Comparison of ENCODE assay signal across 10 cellular contexts in the genomic region with DNA sequence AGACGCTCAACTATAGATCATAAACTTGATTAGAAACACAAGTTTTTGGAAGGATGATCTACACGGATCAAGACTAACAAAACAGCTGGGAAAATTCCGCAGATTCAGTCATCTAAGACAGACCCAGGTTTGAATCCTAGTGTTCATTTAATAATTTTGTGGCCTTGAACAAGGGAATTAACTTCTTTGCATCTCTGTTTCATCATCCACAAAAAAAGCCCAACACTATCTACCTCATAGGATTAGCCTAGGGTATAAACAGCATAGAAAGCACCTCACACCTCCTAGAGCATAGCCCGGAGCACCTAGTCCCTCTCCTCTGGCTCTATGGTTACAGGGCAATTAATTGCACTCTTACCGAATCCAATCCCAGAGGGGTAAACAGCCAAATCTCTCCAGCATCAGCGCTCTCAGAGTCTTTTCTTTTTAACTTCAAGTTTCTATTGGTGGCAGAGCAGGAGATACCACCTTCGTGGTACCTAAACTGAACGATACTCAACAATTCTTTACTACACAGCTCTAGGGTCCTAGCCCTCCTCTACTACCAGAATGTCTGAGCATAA. TPM values are rescaled to one million over a fixed set of nuclear protein-coding genes. Genes with fewer than 3 reads are reported as not detected.
DNase-seq lines count a peak whose midpoint lies in the region; ATAC-seq and TF ChIP-seq lines count a peak whose summit lies in the region.
"Had no signal": no experiment of that assay in that cellular context is flagged by ENCODE, and none has a peak within 500 bp of the region (broad histone marks: within the 10 kb centered on the region; RNA-seq: fewer than 3 reads in every experiment).

No MANE protein-coding gene starts in this region.

- H3K4me1 Mint-ChIP-seq in activated naive CD8-positive, alpha-beta T cell treated with anti-CD3 and anti-CD28 coated beads for 36 hours: peaks cover 49% of the 10 kb centered on the region

- peaks cover 49% of the 10 kb centered on the region for H3K36me3 Mint-ChIP-seq in activated naive CD8-positive, alpha-beta T cell treated with anti-CD3 and anti-CD28 coated beads for 36 hours

- H3K4me3 Mint-ChIP-seq in activated naive CD8-positive, alpha-beta T cell treated with anti-CD3 and anti-CD28 coated beads for 36 hours: peak overlapping the region; percentile 95

- H3K9me3 Mint-ChIP-seq in activated naive CD8-positive, alpha-beta T cell treated with anti-CD3 and anti-CD28 coated beads for 36 hours: no peaks in the 10 kb centered on the region

- peaks cover 25% of the 10 kb centered on the region for H3K36me3 ChIP-seq in mesodermal cell (ENCODE audit: control insufficient read depth, insufficient read depth, low read length)

- H3K27me3 Mint-ChIP-seq in activated naive CD8-positive, alpha-beta T cell treated with anti-CD3 and anti-CD28 coated beads for 36 hours: peaks cover 4% of the 10 kb centered on the region

- DNase-seq in AG10803 (ENCODE audit: low read depth) (no peak), HFF-Myc (ENCODE audit: extremely low read depth, low read depth) (no peak), H4 (ENCODE audit: low spot score) (no peak), caudate nucleus (lab: John Stamatoyannopoulos, UW) (no peak), AG08395 (ENCODE audit: low spot score) (no peak)
- no peak for DNase-seq in activated naive CD8-positive, alpha-beta T cell treated with anti-CD3 and anti-CD28 coated beads for 36 hours
- DNase-seq: activated CD4-positive, CD25-positive, alpha-beta regulatory T cell treated with anti-CD3 and anti-CD28 coated beads, Interleukin-2, amount 50 U/mL, for 72 hours; stimulated activated naive CD4-positive, alpha-beta T cell had no signal

- no peak for TF ChIP-seq CTCF in AG10803 (conservative IDR thresholded peaks at IDR 0.05; ENCODE audit: low read length)
- no peak for TF ChIP-seq CTCF in HFF-Myc (IDR thresholded peaks at IDR 0.05; ENCODE audit: low read depth, low read length, missing control alignments)

- H3K4me3 ChIP-seq in AG10803 (ENCODE audit: low read length) (peak overlapping the region; percentile 13; the same call in 1 of the 2 replicates), HFF-Myc (replicated peaks; ENCODE audit: low read depth, low read length) (peak overlapping the region; percentile 97; the same call in 1 of the 2 replicates), mesodermal cell (ENCODE audit: extremely low read depth, insufficient read depth, low read length, poor library complexity, severe bottlenecking) (peak overlapping the region; percentile 87)

- WGBS in mesodermal cell (ENCODE audit: insufficient coverage in 2 of 2), 2 experiments: 57 to 85% methylated on average over 5 of the region's 8 CpGs

- no peak for ATAC-seq in HG03432 (IDR thresholded peaks at IDR 0.05; ENCODE audit: unreplicated experiment)

- H3K27ac ChIP-seq in mesodermal cell (ENCODE audit: low read depth, low read length, severe bottlenecking): no peak overlapping the region
- no peak overlapping the region for H3K27ac ChIP-seq in caudate nucleus (ENCODE audit: low read depth, low read length)

- H3K9me3 ChIP-seq in mesodermal cell (ENCODE audit: control insufficient read depth, low read length): no peaks in the 10 kb centered on the region

- H3K4me1 ChIP-seq in mesodermal cell (ENCODE audit: control insufficient read depth, insufficient read depth, low read length, poor library complexity, severe bottlenecking): peaks cover 12% of the 10 kb centered on the region

- H3K27ac Mint-ChIP-seq in activated naive CD8-positive, alpha-beta T cell treated with anti-CD3 and anti-CD28 coated beads for 36 hours: peak overlapping the region; percentile 97

RNA-seq across cellular contexts. Expression of a gene that starts 3.5 kb away (rescaled TPM):
- 100 to 1,000 TPM; 204 to 227 TPM for total RNA-seq in activated naive CD8-positive, alpha-beta T cell treated with anti-CD3 and anti-CD28 coated beads for 36 hours
- polyA plus RNA-seq in mesodermal cell (2013, experiment 1 of 2): 62.6 TPM
- polyA plus RNA-seq in mesodermal cell (2013, experiment 2 of 2): 48.3 TPM
- 102 and 118 TPM in 2 replicates for total RNA-seq in H4 (2014; rRNA removed; shearing (Covaris generic))

Comparison
In these comparisons a context has a peak if more than half of its experiments do, and no peak if none do; other contexts are left out.
1. H3K4me3 ChIP-seq: peak in every context shown above with its lines; median percentile 97 in HFF-Myc; 87 in mesodermal cell; 13 in AG10803.